Comparison of ENCODE assay signal across 1 cellular context in the genomic region with DNA sequence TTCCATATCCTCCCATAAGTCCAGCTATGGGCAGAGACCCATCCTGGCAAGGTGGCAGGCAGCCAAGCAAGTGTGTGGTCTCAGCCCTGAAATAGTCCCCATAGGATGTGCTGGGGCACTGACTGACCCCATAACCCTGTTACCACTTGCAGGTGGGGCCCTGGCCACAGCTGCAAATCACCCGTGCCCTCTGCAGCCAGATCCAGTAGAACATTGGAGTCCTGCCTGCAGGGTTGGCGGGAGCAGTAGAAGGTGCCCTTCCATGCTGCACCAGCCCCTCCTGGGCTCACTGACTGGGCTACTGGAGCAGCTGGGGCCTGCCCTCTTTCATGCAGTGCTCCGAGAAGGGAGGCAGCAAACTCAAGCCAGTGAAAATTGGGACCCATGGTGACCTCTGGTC.
TF ChIP-seq lines count a peak whose summit lies in the region.

No MANE protein-coding gene starts in this region.

TF ChIP-seq in H1, 55 proteins besides CTCF, POLR2A, EP300 and RAD21:
- no peak for TF ChIP-seq SIX5 (IDR thresholded peaks at IDR 0.05; ENCODE audit: low read depth, low read length)
- TF ChIP-seq BACH1 (IDR thresholded peaks at IDR 0.05; ENCODE audit: low read length) = no peak
- TF ChIP-seq TAF7 (optimal IDR thresholded peaks at IDR 0.05; ENCODE audit: borderline replicate concordance, low read depth, low read length) = no peak
- no peak for TF ChIP-seq GTF2F1 (IDR thresholded peaks at IDR 0.05; ENCODE audit: borderline replicate concordance, low read depth, low read length)
- TF ChIP-seq POLR2AphosphoS5 (IDR thresholded peaks at IDR 0.05; ENCODE audit: low read depth, low read length) = no peak
- TF ChIP-seq CTBP2 (IDR thresholded peaks at IDR 0.05; ENCODE audit: borderline replicate concordance, insufficient read depth, insufficient read length, low read length) = no peak
